In the genomic region with DNA sequence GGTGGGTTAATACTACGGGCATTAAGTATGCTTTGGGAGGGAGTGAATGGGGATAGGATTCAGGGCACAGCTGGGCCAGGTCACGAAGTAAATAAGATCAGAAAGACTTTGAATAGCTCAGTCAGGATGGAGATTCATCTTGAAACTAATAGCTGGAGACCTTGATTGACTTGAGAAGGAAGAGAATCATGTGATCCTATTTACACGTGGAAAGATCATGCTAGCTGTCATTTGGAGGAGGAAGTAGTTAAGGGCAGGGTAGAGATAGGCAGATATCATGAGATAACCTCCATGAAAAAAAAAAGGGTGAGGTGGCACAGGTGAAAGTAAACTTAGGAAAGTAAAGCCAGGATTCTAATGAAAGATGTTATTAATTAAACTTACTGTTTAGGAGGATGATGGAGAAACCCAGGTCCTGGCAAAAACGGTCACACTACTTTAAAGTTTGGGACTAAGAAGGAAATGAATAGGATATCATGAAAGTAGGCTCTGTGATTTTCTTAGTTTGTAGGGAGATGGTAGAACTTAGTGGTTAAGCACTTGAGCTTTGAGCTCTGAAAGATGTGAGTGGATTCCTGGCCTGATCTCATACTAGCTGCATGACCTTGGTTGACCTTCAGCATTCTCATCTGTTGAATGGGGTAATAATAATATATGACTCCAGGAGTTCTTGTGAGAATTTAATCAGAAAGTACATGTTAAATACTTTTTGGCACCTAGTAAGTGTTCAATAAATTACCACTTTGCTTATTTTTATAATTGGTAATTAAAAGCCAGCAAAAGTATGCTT, we compare ENCODE assay signal across 16 cellular contexts.
"Had no signal": no experiment of that assay in that cellular context is flagged by ENCODE, and none has a peak within 500 bp of the region (broad histone marks: within the 10 kb centered on the region; RNA-seq: fewer than 3 reads in every experiment).

No MANE protein-coding gene starts in this region.

- H3K27ac ChIP-seq: cardiac muscle cell, esophagus muscularis mucosa, heart right ventricle, left ventricle myocardium inferior, tibial nerve, vagina had no signal

- H3K27me3 ChIP-seq: cardiac muscle cell, esophagus muscularis mucosa, tibial nerve, vagina had no signal

- H3K4me3 ChIP-seq: cardiac muscle cell, esophagus muscularis mucosa, heart right ventricle, left ventricle myocardium inferior, tibial nerve, vagina had no signal

- DNase-seq: activated CD4-positive, alpha-beta T cell treated with anti-CD3 and anti-CD28 coated beads, Interleukin-2, amount 10 ng/mL, durations not matched to agents 24 days and 14 days; activated CD8-positive, alpha-beta T cell treated with anti-CD3 and anti-CD28 coated beads for 36 hours; activated naive CD4-positive, alpha-beta T cell; activated naive CD8-positive, alpha-beta T cell treated with anti-CD3 and anti-CD28 coated beads, Interleukin-2, amount 10 ng/mL, durations not matched to agents 7 days and 5 days; activated T-cell treated with anti-CD3 and anti-CD28 coated beads, Interleukin-2, amount 50 U/mL, for 1 hour; amygdala; effector CD8-positive, alpha-beta T cell; heart right ventricle; left ventricle myocardium inferior; mammary epithelial cell had no signal

- ATAC-seq: activated CD8-positive, alpha-beta T cell treated with anti-CD3 and anti-CD28 coated beads for 36 hours; activated T-helper 17 cell treated with anti-CD3 and anti-CD28 coated beads, Interleukin-2, amount 50 U/mL, for 72 hours; heart right ventricle; WTC11 had no signal

- H3K9me3 ChIP-seq: esophagus muscularis mucosa, heart right ventricle, left ventricle myocardium inferior, tibial nerve, vagina had no signal

- H3K36me3 ChIP-seq: cardiac muscle cell, esophagus muscularis mucosa, heart right ventricle, left ventricle myocardium inferior, tibial nerve, vagina had no signal

- H3K4me1 ChIP-seq: heart right ventricle, left ventricle myocardium inferior, tibial nerve, vagina had no signal
